In the genomic region with DNA sequence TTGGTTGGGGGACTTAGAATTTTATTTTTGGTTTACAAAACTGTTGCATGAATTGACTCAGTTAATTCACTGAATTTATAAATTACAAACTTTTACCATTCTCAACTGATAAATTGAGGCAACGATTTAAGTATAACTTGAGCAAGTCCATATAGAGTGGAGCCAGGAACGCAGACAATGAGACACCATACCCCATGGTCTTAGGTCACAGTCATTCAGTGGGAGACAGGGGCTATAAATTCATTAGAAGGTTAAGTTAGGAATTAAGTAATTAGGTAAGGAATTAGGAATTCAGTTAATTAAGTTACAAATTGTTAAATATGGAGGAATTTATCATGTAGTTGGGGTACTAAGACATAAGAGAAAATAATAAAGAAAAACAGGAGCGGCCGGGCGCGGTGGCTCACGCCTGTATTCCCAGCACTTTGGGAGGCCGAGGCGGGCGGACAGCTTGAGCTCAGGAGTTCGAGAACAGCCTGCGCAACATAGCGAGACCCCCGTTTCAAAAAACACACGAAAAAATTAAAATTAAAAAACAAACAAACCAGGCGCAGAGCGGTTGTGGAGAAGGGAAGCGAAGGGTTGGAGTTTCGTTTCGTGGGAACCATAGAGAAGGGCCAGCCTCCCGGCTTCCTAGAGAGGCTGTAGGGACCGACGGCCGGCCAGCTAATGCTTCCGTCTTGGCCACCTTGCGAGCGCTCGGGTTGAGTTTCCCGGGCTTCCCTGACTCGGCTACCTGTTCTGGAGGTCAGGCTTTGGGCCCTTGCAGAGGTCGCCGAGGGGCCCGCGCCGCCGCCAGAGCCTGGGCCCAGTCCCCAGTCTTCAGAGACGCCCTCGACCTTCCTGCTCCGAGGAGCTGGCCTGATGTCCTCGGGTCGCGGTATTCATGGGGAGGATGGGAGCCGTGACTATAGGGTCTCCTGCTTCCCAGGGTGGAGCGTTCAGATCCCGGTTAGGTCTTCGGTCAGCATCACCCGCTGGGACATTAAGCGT, we compare ENCODE assay signal across 8 cellular contexts. TPM values are rescaled to one million over a fixed set of nuclear protein-coding genes. Genes with fewer than 3 reads are reported as not detected.
A peak's percentile ranks its signal among the peaks of the same experiment; 100 is the strongest.
DNase-seq lines count a peak whose midpoint lies in the region; ATAC-seq and TF ChIP-seq lines count a peak whose summit lies in the region.

ZNF619 (plus strand) TSS at position 645 of the 993 bp plus-strand sequence. CDS start 858 bp downstream, outside the sequence.

- H3K4me2 ChIP-seq in neuronal stem cell (ENCODE audit: insufficient read depth, low read length, poor library complexity, severe bottlenecking): peak within 1 kb of the TSS; percentile 58

- H2AFZ ChIP-seq in neuronal stem cell (ENCODE audit: low read length): peak within 1 kb of the TSS; percentile 83

- peak; percentile 82 for ATAC-seq in GM21367 (IDR thresholded peaks at IDR 0.05; ENCODE audit: unreplicated experiment)

- no peak within 1 kb of the TSS for H4K91ac ChIP-seq in neuronal stem cell (ENCODE audit: low read depth, low read length, poor library complexity)

- H3K9me3 ChIP-seq in HUES48 (ENCODE audit: control insufficient read depth, insufficient read depth, low read length): no peaks in the 10 kb centered on the region
- H3K9me3 ChIP-seq in neuronal stem cell (replicated peaks in 1 of 2; ENCODE audit: control insufficient read depth in 2 of 2, insufficient read depth in 1 of 2, low read depth in 1 of 2, low read length in 2 of 2): no peaks in the 10 kb centered on the region
- H3K9me3 ChIP-seq in tibial nerve: no peaks in the 10 kb centered on the region

- H3K4ac ChIP-seq in neuronal stem cell (ENCODE audit: low read length): no peak within 1 kb of the TSS

- H2BK120ac ChIP-seq in neuronal stem cell (ENCODE audit: low read depth, low read length): no peak within 1 kb of the TSS

- WGBS in neuronal stem cell (ENCODE audit: extremely low coverage in 2 of 2, insufficient read length in 2 of 2, insufficient replicate concordance in 1 of 2), 2 donors: no CpG with 5 or more reads among the region's 48 CpGs
- WGBS in tibial nerve, 2 donors: 17% methylated on average over 39 to 45 of the region's 48 CpGs

- H3K4me1 ChIP-seq in HUES48 (ENCODE audit: control insufficient read depth, insufficient read depth, low read length) (peaks cover 11% of the 10 kb centered on the region; the same call in 1 of the 2 replicates), neuronal stem cell (ENCODE audit: control insufficient read depth in 2 of 2, insufficient read depth in 1 of 2, low read depth in 1 of 2, low read length in 2 of 2) (peaks cover 0 to 4% of the 10 kb centered on the region in 2 donors), tibial nerve (peaks cover 0 to 13% (median 3%) of the 10 kb centered on the region in 4 donors)

- no peak within 1 kb of the TSS; the same call in 1 of the 2 replicates for H3K9ac ChIP-seq in HUES48 (ENCODE audit: low read depth, low read length)
- H3K9ac ChIP-seq in neuronal stem cell (ENCODE audit: low read depth, low read length, poor library complexity): peak within 1 kb of the TSS; percentile 92

- H3K4me3 ChIP-seq in HUES48 (ENCODE audit: low read depth, low read length) (peak within 1 kb of the TSS; percentile 62), neuronal stem cell (ENCODE audit: low read length in 2 of 2) (peak within 1 kb of the TSS; percentile 39 to 91), tibial nerve (peak within 1 kb of the TSS; percentile 74 to 90 (median 78))

- H3K18ac ChIP-seq in neuronal stem cell (ENCODE audit: low read length): peak within 1 kb of the TSS; percentile 88

- no peaks in the 10 kb centered on the region for H3K27me3 ChIP-seq in HUES48 (ENCODE audit: control insufficient read depth, insufficient read depth, low read length)
- peaks cover 0 to 6% (median 0%) of the 10 kb centered on the region in 3 experiments for H3K27me3 ChIP-seq in neuronal stem cell (ENCODE audit: control insufficient read depth in 3 of 3, insufficient read depth in 3 of 3, low read depth in 1 of 3, low read length in 3 of 3)
- no peaks in the 10 kb centered on the region for H3K27me3 ChIP-seq in tibial nerve

- H2BK5ac ChIP-seq in neuronal stem cell (ENCODE audit: low read length): no peak within 1 kb of the TSS

- no peak within 1 kb of the TSS for H4K8ac ChIP-seq in neuronal stem cell (ENCODE audit: low read depth, low read length)

- no peak within 1 kb of the TSS for H2AK5ac ChIP-seq in neuronal stem cell (ENCODE audit: low read depth, low read length)

- TF ChIP-seq POLR2A in tibial nerve (IDR thresholded peaks at IDR 0.05): no peak

- H2BK15ac ChIP-seq in neuronal stem cell (ENCODE audit: low read length): no peak within 1 kb of the TSS

- TF ChIP-seq CTCF in tibial nerve (IDR thresholded peaks at IDR 0.05): no peak

- no peak within 1 kb of the TSS for H3K23ac ChIP-seq in neuronal stem cell (ENCODE audit: low read depth, low read length, poor library complexity)

- no peaks in the 10 kb centered on the region for H3K36me3 ChIP-seq in HUES48 (ENCODE audit: control insufficient read depth, insufficient read depth, low read length)
- H3K36me3 ChIP-seq in neuronal stem cell (replicated peaks in 1 of 2; ENCODE audit: control insufficient read depth in 2 of 2, insufficient read depth in 2 of 2, low read length in 2 of 2): peaks cover 0 to 2% of the 10 kb centered on the region in 2 donors
- peaks cover 0 to 26% (median 0%) of the 10 kb centered on the region in 3 donors for H3K36me3 ChIP-seq in tibial nerve

- no peak within 1 kb of the TSS for H3K27ac ChIP-seq in HUES48 (ENCODE audit: low read depth, low read length)
- H3K27ac ChIP-seq in neuronal stem cell (replicated peaks; ENCODE audit: low read length): peak within 1 kb of the TSS; percentile 36
- H3K27ac ChIP-seq in tibial nerve: peak within 1 kb of the TSS; percentile 37 to 87 (median 72)

- no peaks in the 10 kb centered on the region for H3K79me1 ChIP-seq in neuronal stem cell (ENCODE audit: low read depth, low read length)

- peak in 1 of 2 donors; percentile 39 for TF ChIP-seq EP300 in tibial nerve (IDR thresholded peaks at IDR 0.05)

- DNase-seq in DMS79 (lab: John Stamatoyannopoulos, UW) (peak; percentile 20), RPMI8226 (peak; percentile 81), germinal center (ENCODE audit: low spot score) (peak; percentile 73), neuronal stem cell (ENCODE audit: low spot score) (peak; percentile 58), tibial nerve (ENCODE audit: low spot score in 2 of 2) (peak; percentile 49 to 55)
- peak; percentile 47 for DNase-seq in activated naive CD4-positive, alpha-beta T cell treated with anti-CD3 and anti-CD28 coated beads, Interleukin-2, amount 50 U/mL, for 16 hours

- H2BK12ac ChIP-seq in neuronal stem cell (ENCODE audit: low read length): no peak within 1 kb of the TSS

- peak within 1 kb of the TSS; percentile 31 for H3K14ac ChIP-seq in neuronal stem cell (ENCODE audit: low read length)

RNA-seq across cellular contexts. Expression of gene ZNF619, which starts in this region (rescaled TPM):
- 5.0 TPM for polyA plus RNA-seq in neuronal stem cell (2013, experiment 1 of 2)
- polyA plus RNA-seq in neuronal stem cell (2013, experiment 2 of 2): 5.1 TPM
- 1 to 10 TPM; 3.9 to 8.1 (median 4.6) TPM for total RNA-seq in tibial nerve

Comparison
In these comparisons a context has a peak if more than half of its experiments do, and no peak if none do; other contexts are left out.
1. DNase-seq: peak in every context shown above with its lines; median percentile 81 in RPMI8226; 73 in germinal center; 58 in neuronal stem cell; 52 in tibial nerve; 47 in activated naive CD4-positive, alpha-beta T cell treated with anti-CD3 and anti-CD28 coated beads, Interleukin-2, amount 50 U/mL, for 16 hours; 20 in DMS79.